Comparison of ENCODE assay signal across 1 cellular context in genomic region chr1:26900001-26900814, GRCh38.
A peak's percentile ranks its signal among the peaks of the same experiment; 100 is the strongest.
TF ChIP-seq lines count a peak whose summit lies in the region.

Gene GPATCH3 (minus strand): TSS chr1:26900467. CDS start chr1:26900442, 25 bp downstream.

TF ChIP-seq in HepG2, 621 proteins besides CTCF, POLR2A, EP300 and RAD21 (continued from another document and continues in another):
- TF ChIP-seq ATF5 (CRISPR knock-in tag; IDR thresholded peaks at IDR 0.05; ENCODE audit: low read depth) (no peak), ZNF546 (CRISPR knock-in tag; conservative IDR thresholded peaks at IDR 0.05) (no peak), KAT2B (IDR thresholded peaks at IDR 0.05; ENCODE audit: borderline replicate concordance, low read depth, low read length) (no peak), ZBTB1 (CRISPR knock-in tag; IDR thresholded peaks at IDR 0.05; ENCODE audit: borderline replicate concordance) (no peak), SMAD9 (CRISPR knock-in tag; IDR thresholded peaks at IDR 0.05) (no peak), MTF2 (CRISPR knock-in tag; IDR thresholded peaks at IDR 0.05; ENCODE audit: borderline replicate concordance) (no peak), ZBTB44 (CRISPR knock-in tag; IDR thresholded peaks at IDR 0.05) (no peak), CENPT (CRISPR knock-in tag; IDR thresholded peaks at IDR 0.05; ENCODE audit: low read depth) (no peak), ZBTB25 (CRISPR knock-in tag; IDR thresholded peaks at IDR 0.05) (peak; percentile 69; the same call in 1 of the 2 replicates), ELK4 (CRISPR knock-in tag; IDR thresholded peaks at IDR 0.05; ENCODE audit: borderline replicate concordance) (no peak), PLSCR1 (CRISPR knock-in tag; IDR thresholded peaks at IDR 0.05; ENCODE audit: borderline replicate concordance) (no peak), ARNT2 (CRISPR knock-in tag; IDR thresholded peaks at IDR 0.05; ENCODE audit: low read depth) (peak; percentile 94; the same call in 1 of the 2 replicates), FLYWCH1 (CRISPR knock-in tag; IDR thresholded peaks at IDR 0.05) (no peak), MNT (IDR thresholded peaks at IDR 0.05) (no peak), ZMYM3 (CRISPR knock-in tag; IDR thresholded peaks at IDR 0.05) (peak; percentile 27; the same call in 1 of the 2 replicates), ISL2 (CRISPR knock-in tag; IDR thresholded peaks at IDR 0.05) (peak; percentile 73), ZNF724P (CRISPR knock-in tag; IDR thresholded peaks at IDR 0.05; ENCODE audit: borderline replicate concordance) (peak; percentile 37; the same call in 1 of the 2 replicates), ISX (CRISPR knock-in tag; conservative IDR thresholded peaks at IDR 0.05) (no peak), ZSCAN22 (CRISPR knock-in tag; IDR thresholded peaks at IDR 0.05) (no peak), PPARG (CRISPR knock-in tag; conservative IDR thresholded peaks at IDR 0.05) (peak; percentile 37; the same call in 1 of the 2 replicates), AKAP8 (CRISPR knock-in tag; IDR thresholded peaks at IDR 0.05) (no peak), ZNF644 (CRISPR knock-in tag; IDR thresholded peaks at IDR 0.05; ENCODE audit: low read depth) (0 out of 2 replicates have a peak, but pooled peaks have one; percentile 8), PRDM15 (CRISPR knock-in tag; IDR thresholded peaks at IDR 0.05) (0 out of 2 replicates have a peak, but pooled peaks have one; percentile 29), ZNF569 (CRISPR knock-in tag; IDR thresholded peaks at IDR 0.05; ENCODE audit: borderline replicate concordance) (no peak), MTF1 (CRISPR knock-in tag; IDR thresholded peaks at IDR 0.05) (no peak; the same call in 1 of the 2 replicates), CBX1 (IDR thresholded peaks at IDR 0.05; ENCODE audit: low read depth) (no peak), SKIL (CRISPR knock-in tag; IDR thresholded peaks at IDR 0.05; ENCODE audit: borderline replicate concordance) (no peak), KDM2A (CRISPR knock-in tag; IDR thresholded peaks at IDR 0.05; ENCODE audit: borderline replicate concordance, low read depth) (peak; percentile 94), ZNF704 (CRISPR knock-in tag; IDR thresholded peaks at IDR 0.05; ENCODE audit: borderline replicate concordance) (peak; percentile 86; the same call in 1 of the 2 replicates), U2AF1 (optimal IDR thresholded peaks at IDR 0.05; ENCODE audit: low read depth, low read length) (no peak), ZNF44 (CRISPR knock-in tag; IDR thresholded peaks at IDR 0.05) (peak; percentile 42; the same call in 1 of the 2 replicates), ZNF142 (CRISPR knock-in tag; IDR thresholded peaks at IDR 0.05) (no peak), NFE2 (CRISPR knock-in tag; IDR thresholded peaks at IDR 0.05) (no peak), MAFG (CRISPR knock-in tag; IDR thresholded peaks at IDR 0.05) (no peak), MAX (IDR thresholded peaks at IDR 0.05) (peak; percentile 71)
